ENCODE assay signal across 10 cellular contexts in the genomic region with DNA sequence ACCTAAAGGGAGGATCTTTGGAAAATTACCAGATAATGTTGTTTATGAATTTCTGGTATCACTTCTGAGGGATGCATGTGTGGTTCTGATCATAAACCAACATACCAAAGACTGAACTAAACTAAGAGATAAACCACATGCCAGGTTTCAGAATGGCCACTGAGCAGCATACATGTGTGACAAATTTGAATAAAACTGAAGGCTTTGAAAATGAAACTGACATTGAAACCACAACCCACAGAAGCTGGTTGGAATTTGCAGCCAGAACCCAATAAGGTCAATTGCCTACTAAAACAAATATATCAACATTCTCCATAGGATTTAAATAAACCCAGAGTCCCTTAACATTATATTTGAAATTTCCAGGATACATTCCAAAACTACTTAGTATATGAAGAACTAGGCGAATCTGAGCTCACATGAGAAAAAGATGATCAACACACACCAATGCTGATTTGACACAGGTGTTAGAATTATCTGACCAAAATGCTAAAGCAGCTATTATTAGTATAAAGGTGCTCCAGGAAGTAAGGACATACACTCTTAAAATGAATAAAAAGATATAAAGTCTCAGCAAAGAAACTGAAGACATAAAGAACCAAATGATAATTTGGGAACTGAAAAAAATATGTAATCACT.
DNase-seq lines count a peak whose midpoint lies in the region; ATAC-seq, FAIRE-seq and TF ChIP-seq lines count a peak whose summit lies in the region.
"Had no signal": no experiment of that assay in that cellular context is flagged by ENCODE, and none has a peak within 500 bp of the region (broad histone marks: within the 10 kb centered on the region; RNA-seq: fewer than 3 reads in every experiment).

No MANE protein-coding gene starts in this region.

- intact Hi-C loops in Right ventricle myocardium superior (cut with DNase I): no loop called here

- H3K36me3 Mint-ChIP-seq in activated naive CD8-positive, alpha-beta T cell treated with anti-CD3 and anti-CD28 coated beads, Interleukin-2, amount 50 U/mL, for 24 hours (ENCODE audit: low read depth): no peaks in the 10 kb centered on the region

- DNase-seq in GM10248 (ENCODE audit: extremely low spot score): peak; percentile 59
- no peak for DNase-seq in activated naive CD8-positive, alpha-beta T cell treated with anti-CD3 and anti-CD28 coated beads, Interleukin-2, amount 50 U/mL, for 24 hours
- no peak for DNase-seq in Right ventricle myocardium superior
- no peak for DNase-seq in urothelium cell line (ENCODE audit: low spot score)
- DNase-seq in NCI-H2081 treated with DMSO at 0.1 percent for 48 hours (lab: John Stamatoyannopoulos, UW): no peak
- DNase-seq in NCI-H774 (lab: John Stamatoyannopoulos, UW): no peak
- DNase-seq: amniotic stem cell, testis had no signal

- H3K4me3 Mint-ChIP-seq in activated naive CD8-positive, alpha-beta T cell treated with anti-CD3 and anti-CD28 coated beads, Interleukin-2, amount 50 U/mL, for 24 hours: no peak overlapping the region

- peaks cover 15% of the 10 kb centered on the region for H3K4me1 Mint-ChIP-seq in activated naive CD8-positive, alpha-beta T cell treated with anti-CD3 and anti-CD28 coated beads, Interleukin-2, amount 50 U/mL, for 24 hours

- H3K27me3 Mint-ChIP-seq in activated naive CD8-positive, alpha-beta T cell treated with anti-CD3 and anti-CD28 coated beads, Interleukin-2, amount 50 U/mL, for 24 hours: peaks cover 4% of the 10 kb centered on the region

- POLR2A ChIA-PET in GM10248 (lab: Yijun Ruan, JAX): no interaction called here

- CTCF ChIA-PET in GM10248 (lab: Yijun Ruan, JAX): interaction anchor here (0.9 to 1.6 kb wide), 2 partner anchors 19 to 132 kb away, joined by 3 read pairs; no protein-coding TSS in a partner anchor

- peak; percentile 94 for ATAC-seq in GM19467 (IDR thresholded peaks at IDR 0.05; ENCODE audit: unreplicated experiment)
- peak; percentile 98 for ATAC-seq in HG03135 (IDR thresholded peaks at IDR 0.05; ENCODE audit: unreplicated experiment)
- ATAC-seq in activated naive CD8-positive, alpha-beta T cell treated with anti-CD3 and anti-CD28 coated beads, Interleukin-2, amount 50 U/mL, for 24 hours: peak; percentile 52
- no peak for ATAC-seq in Right ventricle myocardium superior (ENCODE audit: poor library complexity)

- no peak for TF ChIP-seq CTCF in GM10248 (IDR thresholded peaks at IDR 0.05; ENCODE audit: control extremely low read depth, extremely low read depth, low read depth, missing control alignments)

- FAIRE-seq in urothelium cell line (lab: Jason Lieb, UNC): no peak

- no peaks in the 10 kb centered on the region for H3K9me3 Mint-ChIP-seq in activated naive CD8-positive, alpha-beta T cell treated with anti-CD3 and anti-CD28 coated beads, Interleukin-2, amount 50 U/mL, for 24 hours

- no peak overlapping the region for H3K27ac Mint-ChIP-seq in activated naive CD8-positive, alpha-beta T cell treated with anti-CD3 and anti-CD28 coated beads, Interleukin-2, amount 50 U/mL, for 24 hours
